1 cellular context compared by ENCODE assay signal in genomic region chr12:53737951-53738833, GRCh38.
A peak's percentile ranks its signal among the peaks of the same experiment; 100 is the strongest.
TF ChIP-seq lines count a peak whose summit lies in the region.

No MANE protein-coding gene starts in this region.

TF ChIP-seq in WTC11, 78 proteins besides CTCF, POLR2A, EP300 and RAD21 (continued from another document):
- TF ChIP-seq, protein P1, sequence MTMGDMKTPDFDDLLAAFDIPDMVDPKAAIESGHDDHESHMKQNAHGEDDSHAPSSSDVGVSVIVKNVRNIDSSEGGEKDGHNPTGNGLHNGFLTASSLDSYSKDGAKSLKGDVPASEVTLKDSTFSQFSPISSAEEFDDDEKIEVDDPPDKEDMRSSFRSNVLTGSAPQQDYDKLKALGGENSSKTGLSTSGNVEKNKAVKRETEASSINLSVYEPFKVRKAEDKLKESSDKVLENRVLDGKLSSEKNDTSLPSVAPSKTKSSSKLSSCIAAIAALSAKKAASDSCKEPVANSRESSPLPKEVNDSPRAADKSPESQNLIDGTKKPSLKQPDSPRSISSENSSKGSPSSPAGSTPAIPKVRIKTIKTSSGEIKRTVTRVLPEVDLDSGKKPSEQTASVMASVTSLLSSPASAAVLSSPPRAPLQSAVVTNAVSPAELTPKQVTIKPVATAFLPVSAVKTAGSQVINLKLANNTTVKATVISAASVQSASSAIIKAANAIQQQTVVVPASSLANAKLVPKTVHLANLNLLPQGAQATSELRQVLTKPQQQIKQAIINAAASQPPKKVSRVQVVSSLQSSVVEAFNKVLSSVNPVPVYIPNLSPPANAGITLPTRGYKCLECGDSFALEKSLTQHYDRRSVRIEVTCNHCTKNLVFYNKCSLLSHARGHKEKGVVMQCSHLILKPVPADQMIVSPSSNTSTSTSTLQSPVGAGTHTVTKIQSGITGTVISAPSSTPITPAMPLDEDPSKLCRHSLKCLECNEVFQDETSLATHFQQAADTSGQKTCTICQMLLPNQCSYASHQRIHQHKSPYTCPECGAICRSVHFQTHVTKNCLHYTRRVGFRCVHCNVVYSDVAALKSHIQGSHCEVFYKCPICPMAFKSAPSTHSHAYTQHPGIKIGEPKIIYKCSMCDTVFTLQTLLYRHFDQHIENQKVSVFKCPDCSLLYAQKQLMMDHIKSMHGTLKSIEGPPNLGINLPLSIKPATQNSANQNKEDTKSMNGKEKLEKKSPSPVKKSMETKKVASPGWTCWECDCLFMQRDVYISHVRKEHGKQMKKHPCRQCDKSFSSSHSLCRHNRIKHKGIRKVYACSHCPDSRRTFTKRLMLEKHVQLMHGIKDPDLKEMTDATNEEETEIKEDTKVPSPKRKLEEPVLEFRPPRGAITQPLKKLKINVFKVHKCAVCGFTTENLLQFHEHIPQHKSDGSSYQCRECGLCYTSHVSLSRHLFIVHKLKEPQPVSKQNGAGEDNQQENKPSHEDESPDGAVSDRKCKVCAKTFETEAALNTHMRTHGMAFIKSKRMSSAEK (CRISPR knock-in tag; IDR thresholded peaks at IDR 0.05; ENCODE audit: borderline replicate concordance), result no peak
- TF ChIP-seq, protein P2, sequence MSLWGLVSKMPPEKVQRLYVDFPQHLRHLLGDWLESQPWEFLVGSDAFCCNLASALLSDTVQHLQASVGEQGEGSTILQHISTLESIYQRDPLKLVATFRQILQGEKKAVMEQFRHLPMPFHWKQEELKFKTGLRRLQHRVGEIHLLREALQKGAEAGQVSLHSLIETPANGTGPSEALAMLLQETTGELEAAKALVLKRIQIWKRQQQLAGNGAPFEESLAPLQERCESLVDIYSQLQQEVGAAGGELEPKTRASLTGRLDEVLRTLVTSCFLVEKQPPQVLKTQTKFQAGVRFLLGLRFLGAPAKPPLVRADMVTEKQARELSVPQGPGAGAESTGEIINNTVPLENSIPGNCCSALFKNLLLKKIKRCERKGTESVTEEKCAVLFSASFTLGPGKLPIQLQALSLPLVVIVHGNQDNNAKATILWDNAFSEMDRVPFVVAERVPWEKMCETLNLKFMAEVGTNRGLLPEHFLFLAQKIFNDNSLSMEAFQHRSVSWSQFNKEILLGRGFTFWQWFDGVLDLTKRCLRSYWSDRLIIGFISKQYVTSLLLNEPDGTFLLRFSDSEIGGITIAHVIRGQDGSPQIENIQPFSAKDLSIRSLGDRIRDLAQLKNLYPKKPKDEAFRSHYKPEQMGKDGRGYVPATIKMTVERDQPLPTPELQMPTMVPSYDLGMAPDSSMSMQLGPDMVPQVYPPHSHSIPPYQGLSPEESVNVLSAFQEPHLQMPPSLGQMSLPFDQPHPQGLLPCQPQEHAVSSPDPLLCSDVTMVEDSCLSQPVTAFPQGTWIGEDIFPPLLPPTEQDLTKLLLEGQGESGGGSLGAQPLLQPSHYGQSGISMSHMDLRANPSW (CRISPR knock-in tag; conservative IDR thresholded peaks at IDR 0.05; ENCODE audit: low read depth), result 0 out of 2 replicates have a peak, but pooled peaks have one; percentile 12
